17 cellular contexts compared by ENCODE assay signal in the genomic region with DNA sequence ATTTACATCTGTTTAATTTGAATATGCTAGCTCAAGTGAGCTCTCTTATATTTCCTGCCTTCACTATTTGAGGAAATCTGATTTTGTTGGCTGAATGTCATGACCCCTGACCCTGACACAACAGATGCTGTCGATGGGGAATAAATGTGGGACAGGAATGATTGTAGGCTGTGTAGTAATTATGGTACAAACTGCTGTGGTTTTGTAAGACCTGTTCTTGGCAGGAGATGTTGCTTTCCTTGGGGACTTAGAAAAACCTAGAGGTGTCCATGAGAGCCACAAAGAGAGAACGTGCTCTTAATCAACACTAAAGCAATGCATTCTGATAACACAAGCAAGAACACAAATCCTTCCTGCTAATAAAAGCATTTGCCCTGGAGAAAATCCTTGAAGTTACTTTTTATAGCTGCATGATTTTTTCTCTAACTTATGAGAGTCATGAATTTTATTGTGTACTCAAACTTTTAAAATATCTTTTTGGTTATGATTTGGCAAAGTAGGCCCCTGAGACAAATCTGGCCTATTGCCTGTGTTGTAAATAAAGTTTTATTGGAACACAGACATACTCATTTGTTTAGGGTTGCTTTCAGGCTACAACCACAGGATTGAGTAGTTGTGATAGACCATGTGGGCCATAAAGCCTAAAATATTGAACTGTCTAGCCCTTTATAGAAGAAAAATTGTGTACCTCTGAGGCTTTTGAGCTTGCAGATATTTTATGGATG.
DNase-seq lines count a peak whose midpoint lies in the region; ATAC-seq and TF ChIP-seq lines count a peak whose summit lies in the region.
"Had no signal": no experiment of that assay in that cellular context is flagged by ENCODE, and none has a peak within 500 bp of the region (broad histone marks: within the 10 kb centered on the region; RNA-seq: fewer than 3 reads in every experiment).

No MANE protein-coding gene starts in this region.

- H3K4me3 Mint-ChIP-seq in memory B cell: no peak overlapping the region
- H3K4me3 Mint-ChIP-seq: natural killer cell, type B pancreatic cell had no signal

- H3K4me1 ChIP-seq in aorta (ENCODE audit: control insufficient read depth in 1 of 2, insufficient read depth in 2 of 2, low read length in 2 of 2) (peaks cover 1 to 7% of the 10 kb centered on the region in 2 donors), PC-9 (replicated peaks; ENCODE audit: insufficient read depth) (no peaks in the 10 kb centered on the region)
- H3K4me1 ChIP-seq: A549 had no signal

- peaks cover 22% of the 10 kb centered on the region for H3K79me2 ChIP-seq in PC-9 (ENCODE audit: low read depth)

- BruUV-seq in PC-9 (replicated peaks; lab: Mats Ljungman, UMichigan): no TSS peak

- peaks cover 6% of the 10 kb centered on the region for H3K36me3 Mint-ChIP-seq in memory B cell
- H3K36me3 Mint-ChIP-seq: natural killer cell, type B pancreatic cell had no signal

- no peak for TF ChIP-seq CTCF in choroid plexus epithelial cell (conservative IDR thresholded peaks at IDR 0.05; ENCODE audit: low read depth, low read length)
- no peak for TF ChIP-seq CTCF in PC-9 (conservative IDR thresholded peaks at IDR 0.05)

- ATAC-seq in Right ventricle myocardium inferior (peak; percentile 84), memory B cell (ENCODE audit: low read depth) (no peak), aorta (ENCODE audit: low FRiP score) (peak; percentile 54)
- ATAC-seq: A549, natural killer cell had no signal

- H3K4me3 ChIP-seq in choroid plexus epithelial cell (ENCODE audit: low read depth, low read length) (no peak overlapping the region), aorta (ENCODE audit: low read length in 2 of 2) (no peak overlapping the region), PC-9 (no peak overlapping the region)
- H3K4me3 ChIP-seq: A549, esophagus squamous epithelium had no signal

- H3K36me3 ChIP-seq in aorta (ENCODE audit: control insufficient read depth in 1 of 2, insufficient read depth in 2 of 2, low read length in 1 of 2) (no peaks in the 10 kb centered on the region), PC-9 (ENCODE audit: low read depth) (no peaks in the 10 kb centered on the region)
- H3K36me3 ChIP-seq: esophagus squamous epithelium had no signal

- WGBS in aorta, 2 donors: 6 to 8% methylated on average over 2 of the region's 2 CpGs

- H3K9me3 Mint-ChIP-seq in memory B cell: no peaks in the 10 kb centered on the region
- H3K9me3 Mint-ChIP-seq: natural killer cell, type B pancreatic cell had no signal

- H3K9me2 ChIP-seq in PC-9 (ENCODE audit: insufficient read depth): no peaks in the 10 kb centered on the region

- peaks cover 38% of the 10 kb centered on the region for H3K4me1 Mint-ChIP-seq in memory B cell

- H3K27me3 ChIP-seq in aorta (ENCODE audit: control insufficient read depth in 1 of 2, insufficient read depth in 2 of 2, low read length in 1 of 2): no peaks in the 10 kb centered on the region
- H3K27me3 ChIP-seq in PC-9 (ENCODE audit: insufficient read depth, low read depth): no peaks in the 10 kb centered on the region
- H3K27me3 ChIP-seq: esophagus squamous epithelium had no signal

- intact Hi-C loops in Right ventricle myocardium inferior (cut with DNase I) (no loop called here), cardiac septum (cut with DNase I) (no loop called here), aorta (cut with DNase I) (no loop called here), PC-9 (cut with micrococcal nuclease; ENCODE audit: unreplicated experiment) (no loop called here)

- no peak overlapping the region for H2AFZ ChIP-seq in PC-9

- H3F3A ChIP-seq in PC-9 (ENCODE audit: insufficient read depth, low read depth): no peaks in the 10 kb centered on the region; the same call in 1 of the 2 replicates

- CTCF ChIA-PET in PC-9 (lab: Charles Lee): no interaction called here

- no peaks in the 10 kb centered on the region for H3K27me3 Mint-ChIP-seq in memory B cell
- H3K27me3 Mint-ChIP-seq: type B pancreatic cell had no signal

- H3K27ac ChIP-seq in aorta (ENCODE audit: low read depth in 1 of 2, low read length in 2 of 2): peak overlapping the region; percentile 63 to 76
- H3K27ac ChIP-seq in PC-9: no peak overlapping the region
- H3K27ac ChIP-seq: A549 had no signal

- H4K20me1 ChIP-seq in PC-9 (ENCODE audit: insufficient read depth): peaks cover 6% of the 10 kb centered on the region; the same call in 1 of the 2 replicates

- peak overlapping the region; percentile 70 for H3K27ac Mint-ChIP-seq in memory B cell
- H3K27ac Mint-ChIP-seq: natural killer cell had no signal

- POLR2A ChIA-PET in PC-9 (lab: Charles Lee; ENCODE audit: unreplicated experiment): no interaction called here

- H3K9me3 ChIP-seq in aorta (ENCODE audit: control insufficient read depth, low read length) (no peaks in the 10 kb centered on the region), PC-9 (ENCODE audit: insufficient read depth, low read depth) (no peaks in the 10 kb centered on the region)
- H3K9me3 ChIP-seq: A549, esophagus squamous epithelium had no signal

- no peak for DNase-seq in Right ventricle myocardium inferior (ENCODE audit: missing footprints)
- DNase-seq in cardiac septum (ENCODE audit: low spot score): no peak
- peak; percentile 78 for DNase-seq in choroid plexus epithelial cell (ENCODE audit: low read depth)
- DNase-seq in memory B cell (ENCODE audit: low spot score in 2 of 2): no peak
- DNase-seq in aorta: no peak
- no peak for DNase-seq in PC-9
- no peak for DNase-seq in NCI-H2227 treated with DMSO at 0.1 percent for 48 hours (lab: John Stamatoyannopoulos, UW)
- DNase-seq in NCI-H2081 treated with DMSO at 0.1 percent for 48 hours (lab: John Stamatoyannopoulos, UW): no peak
- DNase-seq: activated CD4-positive, CD25-positive, alpha-beta regulatory T cell; activated T-cell treated with anti-CD3 and anti-CD28 coated beads, Interleukin-2, amount 50 U/mL, for 1 hour; esophagus squamous epithelium; H7; kidney; natural killer cell; small intestine had no signal

- H3K4me2 ChIP-seq in PC-9: no peak overlapping the region
- H3K4me2 ChIP-seq: A549 had no signal
